In genomic region chr1:156053770-156054499, GRCh38 we compare ENCODE assay signal across 8 cellular contexts. TPM values are rescaled to one million over a fixed set of nuclear protein-coding genes. Genes with fewer than 3 reads are reported as not detected.
A peak's percentile ranks its signal among the peaks of the same experiment; 100 is the strongest.
DNase-seq lines count a peak whose midpoint lies in the region; ATAC-seq, FAIRE-seq and TF ChIP-seq lines count a peak whose summit lies in the region.

UBQLN4 (minus strand) TSS chr1:156053798; CDS start chr1:156053701, 97 bp downstream.

- DNase-seq in 8988T (peak; percentile 91), GM18507 (ENCODE audit: extremely low spot score, insufficient read length, low read depth) (peak; percentile 80), NCI-H526 (lab: John Stamatoyannopoulos, UW) (peak; percentile 86 to 98), dermis blood vessel endothelial cell (peak; percentile 90), right lobe of liver (peak; percentile 92 to 94 (median 93))
- DNase-seq in activated CD4-positive, alpha-beta T cell treated with anti-CD3 and anti-CD28 coated beads, Interleukin-2, amount 50 U/mL, for 24 hours (ENCODE audit: low read depth in 1 of 2, low spot score in 1 of 2), result peak; percentile 69 to 79
- DNase-seq in stimulated activated CD4-positive, alpha-beta T cell treated with anti-CD3 and anti-CD28 coated beads, Interleukin-4, amount 100 ng/mL, for 4 hours, result peak; percentile 84 to 85

- intact Hi-C loops in right lobe of liver (cut with DNase I), result loop anchor here in 1 of 2 donors (10.0 kb wide), 1 partner anchor 49 kb away; no protein-coding TSS in a partner anchor

- H3K4me3 ChIP-seq in right lobe of liver, result peak within 1 kb of the TSS; percentile 75 to 100 (median 89)

- peak; percentile 50 to 61 (median 52) for TF ChIP-seq CTCF in right lobe of liver (IDR thresholded peaks at IDR 0.05)

- peak within 1 kb of the TSS; percentile 79 to 88 (median 82) for H3K27ac ChIP-seq in right lobe of liver

- FAIRE-seq in GM18507 (lab: Jason Lieb, UNC), result no peak

- no peaks in the 10 kb centered on the region for H3K36me3 ChIP-seq in right lobe of liver

- H3K4me1 ChIP-seq in right lobe of liver, result peaks cover 0 to 7% (median 2%) of the 10 kb centered on the region in 4 donors

- TF ChIP-seq POLR2A in right lobe of liver (IDR thresholded peaks at IDR 0.05), result no peak

- ATAC-seq in HG03280 (IDR thresholded peaks at IDR 0.05; ENCODE audit: unreplicated experiment) (peak; percentile 54), right lobe of liver (peak; percentile 75 to 87 (median 81))

- H3K27me3 ChIP-seq in right lobe of liver, result no peaks in the 10 kb centered on the region

- H3K9me3 ChIP-seq in right lobe of liver, result no peaks in the 10 kb centered on the region

- 0% methylated on average over 14 of the region's 49 CpGs for WGBS in right lobe of liver (ENCODE audit: insufficient coverage, low coverage, low lambda C conversion rate, missing lambda C conversion rate)

RNA-seq across cellular contexts. Expression of gene UBQLN4, which starts in this region (rescaled TPM):
- total RNA-seq in dermis blood vessel endothelial cell, result 16.3 and 23.4 TPM in 2 replicates
- 10 to 100 TPM; 19.0 to 25.5 (median 21.0) TPM for total RNA-seq in right lobe of liver

Comparison
In these comparisons a context has a peak if more than half of its experiments do, and no peak if none do; other contexts are left out.
1. Peak in every context shown above with its lines: DNase-seq, ATAC-seq, H3K4me3 ChIP-seq and H3K27ac ChIP-seq.